ENCODE assay signal across 21 cellular contexts in genomic region chr7:150951521-150951920, GRCh38. TPM values are rescaled to one million over a fixed set of nuclear protein-coding genes. Genes with fewer than 3 reads are reported as not detected.
DNase-seq lines count a peak whose midpoint lies in the region; ATAC-seq and TF ChIP-seq lines count a peak whose summit lies in the region.
"Had no signal": no experiment of that assay in that cellular context is flagged by ENCODE, and none has a peak within 500 bp of the region (broad histone marks: within the 10 kb centered on the region; RNA-seq: fewer than 3 reads in every experiment).

No MANE protein-coding gene starts in this region.

- peaks cover 8% of the 10 kb centered on the region for H3K79me1 ChIP-seq in neuronal stem cell (ENCODE audit: low read depth, low read length)

- no peak overlapping the region for H3K27ac Mint-ChIP-seq in glutamatergic neuron (ENCODE audit: unreplicated experiment)
- H3K27ac Mint-ChIP-seq: CD4-positive, alpha-beta T cell had no signal

- DNase-seq in right cardiac atrium (peak in 2 of 3 donors; percentile 41 to 51), left ventricle myocardium superior (no peak), glutamatergic neuron (peak; percentile 12), neuronal stem cell (ENCODE audit: low spot score) (no peak), aorta (peak; percentile 36 to 77), HuH-7 (ENCODE audit: low spot score) (no peak)
- DNase-seq in stimulated activated CD4-positive, alpha-beta T cell treated with anti-CD3 and anti-CD28 coated beads, Interleukin-12 subunit alpha, Interleukin-12 subunit beta, amount 100 ng/mL, for 4 hours = no peak
- DNase-seq: CD4-positive, alpha-beta T cell; COR-L47; DMS79; KG1; NCI-H1092 treated with DMSO at 0.1 percent for 48 hours; NCI-H1436 treated with DMSO at 0.1 percent for 48 hours; NCI-H2029; NCI-H2227 treated with DMSO at 0.1 percent for 48 hours; NCI-H510A; NCI-H748 treated with DMSO at 0.1 percent for 48 hours; NK-92 treated with Interleukin-12 subunit alpha and Interleukin-12 subunit beta, amount 100 ng/mL, for 24 hours had no signal

- no peak overlapping the region for H2BK5ac ChIP-seq in neuronal stem cell (ENCODE audit: low read length)

- H3K4me1 Mint-ChIP-seq in glutamatergic neuron (ENCODE audit: low read depth, unreplicated experiment) = peaks cover 8% of the 10 kb centered on the region

- no peak overlapping the region for H3K14ac ChIP-seq in neuronal stem cell (ENCODE audit: low read length)

- WGBS in right cardiac atrium = 96% methylated on average over 28 of the region's 28 CpGs
- no CpG with 5 or more reads among the region's 28 CpGs for WGBS in neuronal stem cell (ENCODE audit: extremely low coverage in 2 of 2, insufficient read length in 2 of 2, insufficient replicate concordance in 1 of 2), 2 donors
- WGBS in aorta, 2 donors = 97 to 98% methylated on average over 28 of the region's 28 CpGs

- H3K27me3 Mint-ChIP-seq in glutamatergic neuron (ENCODE audit: unreplicated experiment) = peaks cover 4% of the 10 kb centered on the region

- H4K8ac ChIP-seq in neuronal stem cell (ENCODE audit: low read depth, low read length) = no peak overlapping the region

- H3K18ac ChIP-seq in neuronal stem cell (ENCODE audit: low read length) = no peak overlapping the region

- no peak for TF ChIP-seq CTCF in glutamatergic neuron (IDR thresholded peaks at IDR 0.05; ENCODE audit: partially characterized antibody, unreplicated experiment)

- no peaks in the 10 kb centered on the region for H3K36me3 Mint-ChIP-seq in glutamatergic neuron (ENCODE audit: unreplicated experiment)

- no peak overlapping the region for H2AFZ ChIP-seq in neuronal stem cell (ENCODE audit: low read length)

- intact Hi-C loops in right cardiac atrium (cut with DNase I) (loop anchor here in 1 of 4 donors (10.0 kb wide), 1 partner anchor 47 kb away; no protein-coding TSS in a partner anchor), left ventricle myocardium superior (cut with micrococcal nuclease) (no loop called here), aorta (cut with DNase I) (no loop called here)

- no peak overlapping the region for H3K9ac ChIP-seq in neuronal stem cell (ENCODE audit: low read depth, low read length, poor library complexity)

- peaks cover 2% of the 10 kb centered on the region for H3K4me1 ChIP-seq in right cardiac atrium (ENCODE audit: control insufficient read depth, insufficient read depth, low read length)
- peaks cover 23 to 32% of the 10 kb centered on the region in 2 donors for H3K4me1 ChIP-seq in neuronal stem cell (ENCODE audit: control insufficient read depth in 2 of 2, insufficient read depth in 1 of 2, low read depth in 1 of 2, low read length in 2 of 2)
- H3K4me1 ChIP-seq in aorta (ENCODE audit: control insufficient read depth in 1 of 2, insufficient read depth in 2 of 2, low read length in 2 of 2) = no peaks in the 10 kb centered on the region
- H3K4me1 ChIP-seq: SJSA1 had no signal

- no peak overlapping the region for H3K4me3 Mint-ChIP-seq in glutamatergic neuron (ENCODE audit: unreplicated experiment)
- H3K4me3 Mint-ChIP-seq: CD4-positive, alpha-beta T cell had no signal

- H4K91ac ChIP-seq in neuronal stem cell (ENCODE audit: low read depth, low read length, poor library complexity) = no peak overlapping the region

- H3K4me3 ChIP-seq in right cardiac atrium (ENCODE audit: low read length) (no peak overlapping the region), neuronal stem cell (ENCODE audit: low read length in 2 of 2) (no peak overlapping the region), aorta (ENCODE audit: low read length in 2 of 2) (no peak overlapping the region)
- H3K4me3 ChIP-seq: SJSA1 had no signal

- H2BK12ac ChIP-seq in neuronal stem cell (ENCODE audit: low read length) = no peak overlapping the region

- H3K36me3 ChIP-seq in neuronal stem cell (replicated peaks in 1 of 2; ENCODE audit: control insufficient read depth in 2 of 2, insufficient read depth in 2 of 2, low read length in 2 of 2) (no peaks in the 10 kb centered on the region), aorta (ENCODE audit: control insufficient read depth in 1 of 2, insufficient read depth in 2 of 2, low read length in 1 of 2) (no peaks in the 10 kb centered on the region)
- H3K36me3 ChIP-seq: SJSA1 had no signal

- H2BK120ac ChIP-seq in neuronal stem cell (ENCODE audit: low read depth, low read length) = no peak overlapping the region

- H2AK5ac ChIP-seq in neuronal stem cell (ENCODE audit: low read depth, low read length) = peak overlapping the region; percentile 90

- H3K9me3 Mint-ChIP-seq in glutamatergic neuron (ENCODE audit: unreplicated experiment) = peaks cover 7% of the 10 kb centered on the region
- H3K9me3 Mint-ChIP-seq: CD4-positive, alpha-beta T cell had no signal

- H3K27ac ChIP-seq in right cardiac atrium (ENCODE audit: low read length) (no peak overlapping the region), neuronal stem cell (replicated peaks; ENCODE audit: low read length) (no peak overlapping the region), aorta (ENCODE audit: low read depth in 1 of 2, low read length in 2 of 2) (no peak overlapping the region)
- H3K27ac ChIP-seq: SJSA1 had no signal

- H3K23ac ChIP-seq in neuronal stem cell (ENCODE audit: low read depth, low read length, poor library complexity) = no peak overlapping the region

- no peak overlapping the region for H2BK15ac ChIP-seq in neuronal stem cell (ENCODE audit: low read length)

- H3K27me3 ChIP-seq in right cardiac atrium (ENCODE audit: control insufficient read depth, insufficient read depth) (no peaks in the 10 kb centered on the region), neuronal stem cell (ENCODE audit: control insufficient read depth in 3 of 3, insufficient read depth in 3 of 3, low read depth in 1 of 3, low read length in 3 of 3) (peaks cover 0 to 6% (median 0%) of the 10 kb centered on the region in 3 experiments), aorta (ENCODE audit: control insufficient read depth in 1 of 2, insufficient read depth in 2 of 2, low read length in 1 of 2) (no peaks in the 10 kb centered on the region)

- H3K9me3 ChIP-seq in right cardiac atrium (ENCODE audit: control insufficient read depth, low read length) (no peaks in the 10 kb centered on the region), neuronal stem cell (replicated peaks in 1 of 2; ENCODE audit: control insufficient read depth in 2 of 2, insufficient read depth in 1 of 2, low read depth in 1 of 2, low read length in 2 of 2) (no peaks in the 10 kb centered on the region), aorta (ENCODE audit: control insufficient read depth, low read length) (no peaks in the 10 kb centered on the region)
- H3K9me3 ChIP-seq: SJSA1 had no signal

- no peak overlapping the region for H3K4me2 ChIP-seq in neuronal stem cell (ENCODE audit: insufficient read depth, low read length, poor library complexity, severe bottlenecking)

- no peak overlapping the region for H3K4ac ChIP-seq in neuronal stem cell (ENCODE audit: low read length)

- ATAC-seq in right cardiac atrium = no peak
- no peak for ATAC-seq in left ventricle myocardium superior
- ATAC-seq in aorta (ENCODE audit: low FRiP score) = no peak
- no peak for ATAC-seq in GM21367 (IDR thresholded peaks at IDR 0.05; ENCODE audit: unreplicated experiment)
- ATAC-seq: HepG2 had no signal

RNA-seq across cellular contexts. Expression of gene KCNH2, which starts 26.6 kb away (rescaled TPM):
- total RNA-seq in right cardiac atrium = 100 to 1,000 TPM; 113 to 163 (median 126) TPM
- 132 TPM for polyA plus RNA-seq in right cardiac atrium
- total RNA-seq in left ventricle myocardium superior = 107 TPM
- 73.7 TPM for total RNA-seq in glutamatergic neuron (ENCODE audit: unreplicated experiment)
- polyA plus RNA-seq in neuronal stem cell (2013, experiment 1 of 2) = 9.1 TPM
- polyA plus RNA-seq in neuronal stem cell (2013, experiment 2 of 2) = 9.1 TPM
- total RNA-seq in aorta = 1 to 10 TPM in 1 of 2 donors, under 1 TPM in 1; 0.65 to 2.4 TPM
- polyA plus RNA-seq in aorta = under 1 TPM; 0.23 to 0.63 TPM
- total RNA-seq: SJSA1 had no signal

RNA-seq across cellular contexts. Expression of gene NOS3, which starts 39.3 kb away (rescaled TPM):
- total RNA-seq in right cardiac atrium = 10 to 100 TPM; 20.5 to 80.4 (median 24.7) TPM
- polyA plus RNA-seq in right cardiac atrium = 13.5 TPM
- total RNA-seq in left ventricle myocardium superior = 10.9 TPM
- total RNA-seq in glutamatergic neuron (ENCODE audit: unreplicated experiment) = 0.86 TPM
- polyA plus RNA-seq in neuronal stem cell (2013, experiment 1 of 2) = 5.4 TPM
- 5.6 TPM for polyA plus RNA-seq in neuronal stem cell (2013, experiment 2 of 2)
- 10 to 100 TPM; 28.1 to 32.4 TPM for total RNA-seq in aorta
- 10 to 100 TPM in 1 of 2 donors, under 1 TPM in 1; 0.63 to 17.3 TPM for polyA plus RNA-seq in aorta
- total RNA-seq: SJSA1 had no signal

Comparison
In these comparisons a context has a peak if more than half of its experiments do, and no peak if none do; other contexts are left out.
1. DNase-seq: peak in right cardiac atrium (2 of 3), glutamatergic neuron (single experiment) and aorta (2 of 2); none in left ventricle myocardium superior (single experiment), neuronal stem cell (single experiment), HuH-7 (single experiment) and stimulated activated CD4-positive, alpha-beta T cell treated with anti-CD3 and anti-CD28 coated beads, Interleukin-12 subunit alpha, Interleukin-12 subunit beta, amount 100 ng/mL, for 4 hours (single experiment).
2. RNA of gene KCNH2, which starts 26.6 kb away (total RNA-seq): 113 to 163 TPM in right cardiac atrium, 107 TPM in left ventricle myocardium superior (single experiment) and 73.7 TPM in glutamatergic neuron (single experiment); 0.65 to 2.4 TPM in aorta; every median in the first group is over 10 times any median in the second.